In genomic region chr20:10673176-10673830, GRCh38 we compare ENCODE assay signal across 1 cellular context.
TF ChIP-seq lines count a peak whose summit lies in the region.

No MANE protein-coding gene starts in this region.

TF ChIP-seq in HepG2, 621 proteins besides CTCF, POLR2A, EP300 and RAD21 (continued from another document and continues in another):
- no peak for TF ChIP-seq ZNF574 (CRISPR knock-in tag; IDR thresholded peaks at IDR 0.05)
- 0 out of 2 replicates have a peak, but pooled peaks have one; percentile 0 for TF ChIP-seq POGK (CRISPR knock-in tag; conservative IDR thresholded peaks at IDR 0.05)
- no peak for TF ChIP-seq SRF (IDR thresholded peaks at IDR 0.05; ENCODE audit: low read depth, low read length)
- no peak for TF ChIP-seq MYC (CRISPR knock-in tag; IDR thresholded peaks at IDR 0.05; ENCODE audit: borderline replicate concordance)
- no peak for TF ChIP-seq MAFK (conservative IDR thresholded peaks at IDR 0.05 in 1 of 2, IDR thresholded peaks at IDR 0.05 in 1 of 2; ENCODE audit: low read length in 2 of 2)
- TF ChIP-seq SNAPC4 (CRISPR knock-in tag; IDR thresholded peaks at IDR 0.05) = no peak
- no peak for TF ChIP-seq ZIK1 (CRISPR knock-in tag; IDR thresholded peaks at IDR 0.05; ENCODE audit: borderline replicate concordance, low read depth)
- TF ChIP-seq TERF1 (CRISPR knock-in tag; IDR thresholded peaks at IDR 0.05) = peak; percentile 16; the same call in 1 of the 2 replicates
- no peak; the same call in 1 of the 2 replicates for TF ChIP-seq POGZ (CRISPR knock-in tag; IDR thresholded peaks at IDR 0.05)
- TF ChIP-seq KMT2A (CRISPR knock-in tag; IDR thresholded peaks at IDR 0.05) = no peak
- TF ChIP-seq, protein P1, sequence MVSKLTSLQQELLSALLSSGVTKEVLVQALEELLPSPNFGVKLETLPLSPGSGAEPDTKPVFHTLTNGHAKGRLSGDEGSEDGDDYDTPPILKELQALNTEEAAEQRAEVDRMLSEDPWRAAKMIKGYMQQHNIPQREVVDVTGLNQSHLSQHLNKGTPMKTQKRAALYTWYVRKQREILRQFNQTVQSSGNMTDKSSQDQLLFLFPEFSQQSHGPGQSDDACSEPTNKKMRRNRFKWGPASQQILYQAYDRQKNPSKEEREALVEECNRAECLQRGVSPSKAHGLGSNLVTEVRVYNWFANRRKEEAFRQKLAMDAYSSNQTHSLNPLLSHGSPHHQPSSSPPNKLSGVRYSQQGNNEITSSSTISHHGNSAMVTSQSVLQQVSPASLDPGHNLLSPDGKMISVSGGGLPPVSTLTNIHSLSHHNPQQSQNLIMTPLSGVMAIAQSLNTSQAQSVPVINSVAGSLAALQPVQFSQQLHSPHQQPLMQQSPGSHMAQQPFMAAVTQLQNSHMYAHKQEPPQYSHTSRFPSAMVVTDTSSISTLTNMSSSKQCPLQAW (CRISPR knock-in tag; IDR thresholded peaks at IDR 0.05) = no peak
- peak; percentile 16 for TF ChIP-seq MED8 (CRISPR knock-in tag; IDR thresholded peaks at IDR 0.05; ENCODE audit: insufficient replicate concordance)
- TF ChIP-seq ZNF749 (CRISPR knock-in tag; IDR thresholded peaks at IDR 0.05; ENCODE audit: borderline replicate concordance) = no peak
- TF ChIP-seq CENPX (CRISPR knock-in tag; IDR thresholded peaks at IDR 0.05) = no peak
- no peak for TF ChIP-seq ZNF709 (CRISPR knock-in tag; IDR thresholded peaks at IDR 0.05)
- peak; percentile 22; the same call in 1 of the 2 replicates for TF ChIP-seq PRDM15 (CRISPR knock-in tag; IDR thresholded peaks at IDR 0.05)
- 0 out of 2 replicates have a peak, but pooled peaks have one; percentile 30 for TF ChIP-seq TFDP1 (CRISPR knock-in tag; IDR thresholded peaks at IDR 0.05; ENCODE audit: borderline replicate concordance)
- TF ChIP-seq ZSCAN5A (CRISPR knock-in tag; IDR thresholded peaks at IDR 0.05; ENCODE audit: borderline replicate concordance) = no peak; the same call in 1 of the 2 replicates
- TF ChIP-seq ZNF652 (CRISPR knock-in tag; IDR thresholded peaks at IDR 0.05; ENCODE audit: borderline replicate concordance, low read depth) = no peak
- TF ChIP-seq CBX1 (IDR thresholded peaks at IDR 0.05; ENCODE audit: low read depth) = no peak
- TF ChIP-seq YY1 (IDR thresholded peaks at IDR 0.05; ENCODE audit: insufficient read depth, insufficient replicate concordance, low read depth, low read length) = peak; percentile 16
- TF ChIP-seq ADNP (CRISPR knock-in tag; IDR thresholded peaks at IDR 0.05) = no peak
- TF ChIP-seq HES4 (CRISPR knock-in tag; IDR thresholded peaks at IDR 0.05; ENCODE audit: borderline replicate concordance) = no peak; the same call in 1 of the 2 replicates
- TF ChIP-seq ELF1 (CRISPR knock-in tag; IDR thresholded peaks at IDR 0.05) = no peak
- TF ChIP-seq HMGA1 (CRISPR knock-in tag; conservative IDR thresholded peaks at IDR 0.05) = no peak
- no peak for TF ChIP-seq ZSCAN20 (CRISPR knock-in tag; IDR thresholded peaks at IDR 0.05; ENCODE audit: borderline replicate concordance)
- TF ChIP-seq CSRNP1 (CRISPR knock-in tag; IDR thresholded peaks at IDR 0.05) = peak; percentile 5; the same call in 1 of the 2 replicates
- TF ChIP-seq, protein P2, sequence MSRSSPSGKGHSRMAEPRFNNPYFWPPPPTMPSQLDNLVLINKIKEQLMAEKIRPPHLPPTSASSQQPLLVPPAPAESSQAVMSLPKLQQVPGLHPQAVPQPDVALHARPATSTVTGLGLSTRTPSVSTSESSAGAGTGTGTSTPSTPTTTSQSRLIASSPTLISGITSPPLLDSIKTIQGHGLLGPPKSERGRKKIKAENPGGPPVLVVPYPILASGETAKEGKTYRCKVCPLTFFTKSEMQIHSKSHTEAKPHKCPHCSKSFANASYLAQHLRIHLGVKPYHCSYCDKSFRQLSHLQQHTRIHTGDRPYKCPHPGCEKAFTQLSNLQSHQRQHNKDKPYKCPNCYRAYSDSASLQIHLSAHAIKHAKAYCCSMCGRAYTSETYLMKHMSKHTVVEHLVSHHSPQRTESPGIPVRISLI (CRISPR knock-in tag; IDR thresholded peaks at IDR 0.05; ENCODE audit: borderline replicate concordance) = no peak; the same call in 1 of the 2 replicates
